ENCODE assay signal across 10 cellular contexts in the genomic region with DNA sequence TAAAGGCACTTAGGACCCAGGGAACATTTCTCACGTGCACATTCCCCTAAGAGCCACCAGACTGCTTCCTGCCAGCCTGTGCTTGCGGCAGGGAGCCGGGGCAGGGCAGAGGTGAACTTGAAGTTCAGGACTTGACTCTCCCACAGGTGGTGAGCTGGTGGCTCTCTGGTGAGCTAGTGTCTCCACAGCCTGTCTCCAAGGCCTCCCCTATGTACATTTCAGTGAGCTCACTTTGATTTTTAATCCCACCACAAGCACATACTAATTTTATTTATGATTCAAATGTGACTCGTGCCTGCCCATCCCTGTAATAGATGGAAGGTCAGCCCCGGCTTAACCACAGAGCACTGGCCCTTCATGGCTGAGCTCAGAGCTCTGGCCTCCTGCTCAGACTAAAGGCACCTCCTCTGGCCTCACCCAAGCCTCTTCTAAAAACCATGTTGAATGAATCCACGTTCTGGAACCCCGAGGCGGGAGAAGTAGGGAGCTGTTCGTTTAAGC. TPM values are rescaled to one million over a fixed set of nuclear protein-coding genes. Genes with fewer than 3 reads are reported as not detected.
A peak's percentile ranks its signal among the peaks of the same experiment; 100 is the strongest.
DNase-seq lines count a peak whose midpoint lies in the region; ATAC-seq and TF ChIP-seq lines count a peak whose summit lies in the region.
"Had no signal": no experiment of that assay in that cellular context is flagged by ENCODE, and none has a peak within 500 bp of the region (broad histone marks: within the 10 kb centered on the region; RNA-seq: fewer than 3 reads in every experiment).

No MANE protein-coding gene starts in this region.

- H3K27ac ChIP-seq in left lung: peak overlapping the region; percentile 28 to 33
- peak overlapping the region; percentile 1 to 74 (median 33) for H3K27ac ChIP-seq in thyroid gland
- H3K27ac ChIP-seq: parathyroid adenoma had no signal

- TF ChIP-seq CTCF in left lung (IDR thresholded peaks at IDR 0.05): no peak
- TF ChIP-seq CTCF in thyroid gland (IDR thresholded peaks at IDR 0.05): no peak

- H3K4me1 Mint-ChIP-seq in activated CD4-positive, alpha-beta T cell treated with anti-CD3 and anti-CD28 coated beads, Interleukin-2, amount 10 ng/mL, durations not matched to agents 7 days and 5 days: peaks cover 84% of the 10 kb centered on the region
- H3K4me1 Mint-ChIP-seq in activated naive CD8-positive, alpha-beta T cell treated with anti-CD3 and anti-CD28 coated beads, Interleukin-2, amount 10 ng/mL, durations not matched to agents 7 days and 5 days: peaks cover 63% of the 10 kb centered on the region

- no peaks in the 10 kb centered on the region for H3K27me3 Mint-ChIP-seq in activated CD4-positive, alpha-beta T cell treated with anti-CD3 and anti-CD28 coated beads, Interleukin-2, amount 10 ng/mL, durations not matched to agents 7 days and 5 days
- H3K27me3 Mint-ChIP-seq in activated naive CD8-positive, alpha-beta T cell treated with anti-CD3 and anti-CD28 coated beads, Interleukin-2, amount 10 ng/mL, durations not matched to agents 7 days and 5 days: no peaks in the 10 kb centered on the region

- H3K4me1 ChIP-seq in left lung: peaks cover 8 to 85% of the 10 kb centered on the region in 2 donors
- H3K4me1 ChIP-seq in thyroid gland: peaks cover 23 to 57% of the 10 kb centered on the region in 2 donors
- H3K4me1 ChIP-seq: parathyroid adenoma had no signal

- H3K27me3 ChIP-seq in left lung (no peaks in the 10 kb centered on the region), thyroid gland (no peaks in the 10 kb centered on the region)

- H3K36me3 ChIP-seq in left lung (peaks cover 0 to 69% of the 10 kb centered on the region in 2 donors), thyroid gland (peaks cover 33 to 46% of the 10 kb centered on the region in 2 donors)

- H3K36me3 Mint-ChIP-seq in activated CD4-positive, alpha-beta T cell treated with anti-CD3 and anti-CD28 coated beads, Interleukin-2, amount 10 ng/mL, durations not matched to agents 7 days and 5 days (ENCODE audit: low read depth): peaks cover 56% of the 10 kb centered on the region
- peaks cover 20% of the 10 kb centered on the region for H3K36me3 Mint-ChIP-seq in activated naive CD8-positive, alpha-beta T cell treated with anti-CD3 and anti-CD28 coated beads, Interleukin-2, amount 10 ng/mL, durations not matched to agents 7 days and 5 days

- H3K4me3 ChIP-seq in left lung (no peak overlapping the region), thyroid gland (replicated peaks in 1 of 3) (no peak overlapping the region)

- TF ChIP-seq POLR2A in thyroid gland (IDR thresholded peaks at IDR 0.05): no peak

- POLR2A ChIA-PET in activated CD4-positive, alpha-beta T cell treated with anti-CD3 and anti-CD28 coated beads, Interleukin-2, amount 10 ng/mL, durations not matched to agents 7 days and 5 days (lab: Charles Lee): no interaction called here
- POLR2A ChIA-PET in activated naive CD8-positive, alpha-beta T cell treated with anti-CD3 and anti-CD28 coated beads, Interleukin-2, amount 10 ng/mL, durations not matched to agents 7 days and 5 days (lab: Charles Lee): interaction anchor here (0.6 to 1.2 kb wide), 3 partner anchors 11 to 204 kb away, joined by 3 read pairs; no protein-coding TSS in a partner anchor

- intact Hi-C loops in left lung (cut with DNase I): no loop called here
- intact Hi-C loops in thyroid gland (cut with DNase I): no loop called here

- no peak for DNase-seq in activated CD4-positive, alpha-beta T cell treated with anti-CD3 and anti-CD28 coated beads, Interleukin-2, amount 10 ng/mL, durations not matched to agents 7 days and 5 days
- no peak for DNase-seq in activated CD4-positive, alpha-beta T cell treated with anti-CD3 and anti-CD28 coated beads for 1 hour
- DNase-seq in activated naive CD8-positive, alpha-beta T cell treated with anti-CD3 and anti-CD28 coated beads, Interleukin-2, amount 10 ng/mL, durations not matched to agents 7 days and 5 days: peak; percentile 27
- DNase-seq in left lung (no peak), thyroid gland (no peak), inferior parietal cortex (ENCODE audit: extremely low spot score) (no peak), GDM1 (lab: John Stamatoyannopoulos, UW) (no peak)
- DNase-seq: AML-193 had no signal

- 75% methylated on average over 9 of the region's 9 CpGs for WGBS in thyroid gland, 2 donors

- H3K27ac Mint-ChIP-seq in activated CD4-positive, alpha-beta T cell treated with anti-CD3 and anti-CD28 coated beads, Interleukin-2, amount 10 ng/mL, durations not matched to agents 7 days and 5 days: peak overlapping the region; percentile 4
- H3K27ac Mint-ChIP-seq in activated naive CD8-positive, alpha-beta T cell treated with anti-CD3 and anti-CD28 coated beads, Interleukin-2, amount 10 ng/mL, durations not matched to agents 7 days and 5 days: no peak overlapping the region

- no peak overlapping the region for H3K4me3 Mint-ChIP-seq in activated CD4-positive, alpha-beta T cell treated with anti-CD3 and anti-CD28 coated beads, Interleukin-2, amount 10 ng/mL, durations not matched to agents 7 days and 5 days
- no peak overlapping the region for H3K4me3 Mint-ChIP-seq in activated naive CD8-positive, alpha-beta T cell treated with anti-CD3 and anti-CD28 coated beads, Interleukin-2, amount 10 ng/mL, durations not matched to agents 7 days and 5 days

- no peak for ATAC-seq in activated naive CD8-positive, alpha-beta T cell treated with anti-CD3 and anti-CD28 coated beads, Interleukin-2, amount 10 ng/mL, durations not matched to agents 7 days and 5 days (ENCODE audit: low read depth)
- ATAC-seq in left lung (no peak), GM19467 (IDR thresholded peaks at IDR 0.05; ENCODE audit: unreplicated experiment) (no peak)

- CTCF ChIA-PET in activated CD4-positive, alpha-beta T cell treated with anti-CD3 and anti-CD28 coated beads, Interleukin-2, amount 10 ng/mL, durations not matched to agents 7 days and 5 days (lab: Charles Lee): no interaction called here

- H3K9me3 Mint-ChIP-seq in activated CD4-positive, alpha-beta T cell treated with anti-CD3 and anti-CD28 coated beads, Interleukin-2, amount 10 ng/mL, durations not matched to agents 7 days and 5 days: no peaks in the 10 kb centered on the region
- no peaks in the 10 kb centered on the region for H3K9me3 Mint-ChIP-seq in activated naive CD8-positive, alpha-beta T cell treated with anti-CD3 and anti-CD28 coated beads, Interleukin-2, amount 10 ng/mL, durations not matched to agents 7 days and 5 days

- no peaks in the 10 kb centered on the region for H3K9me3 ChIP-seq in left lung
- no peaks in the 10 kb centered on the region for H3K9me3 ChIP-seq in thyroid gland

RNA-seq across cellular contexts. Expression of gene SNN, which starts 9.2 kb away (rescaled TPM):
- total RNA-seq in activated CD4-positive, alpha-beta T cell treated with anti-CD3 and anti-CD28 coated beads, Interleukin-2, amount 10 ng/mL, durations not matched to agents 7 days and 5 days: 10 to 100 TPM; 21.7 to 23.4 TPM
- 10 to 100 TPM; 30.1 to 31.8 TPM for total RNA-seq in activated naive CD8-positive, alpha-beta T cell treated with anti-CD3 and anti-CD28 coated beads, Interleukin-2, amount 10 ng/mL, durations not matched to agents 7 days and 5 days
- total RNA-seq in left lung (10 to 100 TPM; 21.1 to 21.4 TPM), thyroid gland (10 to 100 TPM; 31.5 to 50.6 (median 36.3) TPM)
